Comparison of ENCODE assay signal across 37 cellular contexts in the genomic region with DNA sequence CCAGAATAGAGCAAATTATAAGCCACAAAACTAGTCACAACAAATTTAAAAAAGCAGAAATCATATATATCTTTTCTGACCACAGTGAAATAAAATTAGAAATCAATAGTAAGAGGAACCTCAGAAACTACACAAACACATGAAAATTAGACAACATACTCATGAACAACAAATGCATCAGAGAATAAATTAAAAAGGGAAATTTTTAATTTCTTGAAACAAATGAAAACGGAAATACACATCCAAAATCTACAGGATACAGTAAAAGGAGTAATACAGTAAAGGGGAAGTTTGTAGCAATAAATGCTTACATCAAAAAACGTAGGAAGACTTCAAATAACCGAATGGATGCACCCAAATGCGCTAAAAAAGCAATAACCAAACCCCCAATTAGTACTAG. TPM values are rescaled to one million over a fixed set of nuclear protein-coding genes. Genes with fewer than 3 reads are reported as not detected.
"Had no signal": no experiment of that assay in that cellular context is flagged by ENCODE, and none has a peak within 500 bp of the region (broad histone marks: within the 10 kb centered on the region; RNA-seq: fewer than 3 reads in every experiment).

No MANE protein-coding gene starts in this region.

- H3K4me2 ChIP-seq: KMS-11 had no signal

- H3K4me3 ChIP-seq: MG63 had no signal

- DNase-seq: Kasumi-1, MG63, MM.1S, MV-4-11, NCI-H1048, NCI-H1092, NCI-H1092 treated with DMSO at 0.1 percent for 48 hours, NCI-H1105, NCI-H1105 treated with DMSO at 0.1 percent for 48 hours, NCI-H1417, NCI-H1417 treated with DMSO at 0.1 percent for 48 hours, NCI-H1436, NCI-H1436 treated with DMSO at 0.1 percent for 48 hours, NCI-H146, NCI-H1694, NCI-H1694 treated with DMSO at 0.1 percent for 48 hours, NCI-H187, NCI-H187 treated with DMSO at 0.1 percent for 48 hours, NCI-H1930, NCI-H2029, NCI-H2029 treated with DMSO at 0.1 percent for 48 hours, NCI-H2081, NCI-H2081 treated with DMSO at 0.1 percent for 48 hours, NCI-H2107, NCI-H2171, NCI-H2171 treated with DMSO at 0.1 percent for 48 hours, NCI-H2227 treated with DMSO at 0.1 percent for 48 hours, NCI-H226, NCI-H345, NCI-H446, NCI-H446 treated with DMSO at 0.1 percent for 48 hours, NCI-H510A had no signal

- H3K27ac ChIP-seq: KMS-11 had no signal

RNA-seq across cellular contexts. Expression of a gene that starts 19.2 kb away (rescaled TPM):
- total RNA-seq: LHCN-M2, M059J, MCF 10A, NCI-H460 had no signal
